Comparison of ENCODE assay signal across 37 cellular contexts in genomic region chr19:31083122-31083521, GRCh38.
"Had no signal": no experiment of that assay in that cellular context is flagged by ENCODE, and none has a peak within 500 bp of the region (broad histone marks: within the 10 kb centered on the region; RNA-seq: fewer than 3 reads in every experiment).

No MANE protein-coding gene starts in this region.

- DNase-seq: activated B cell treated with CpG ODN at 0.5 μM for 24 hours; activated CD4-positive, alpha-beta memory T cell treated with anti-CD3 and anti-CD28 coated beads for 36 hours; activated CD4-positive, alpha-beta T cell treated with anti-CD3 and anti-CD28 coated beads for 4 hours; activated CD4-positive, alpha-beta T cell treated with anti-CD3 and anti-CD28 coated beads, Interleukin-2, amount 10 ng/mL, durations not matched to agents 24 days and 14 days; activated CD4-positive, alpha-beta T cell treated with anti-CD3 and anti-CD28 coated beads, Interleukin-2, amount 50 U/mL, for 1 hour; activated CD4-positive, alpha-beta T cell treated with anti-CD3 and anti-CD28 coated beads, Interleukin-2, amount 50 U/mL, for 4 hours; activated CD4-positive, CD25-positive, alpha-beta regulatory T cell treated with anti-CD3 and anti-CD28 coated beads, Interleukin-2, amount 50 U/mL, for 72 hours; activated CD8-positive, alpha-beta memory T cell treated with anti-CD3 and anti-CD28 coated beads, Interleukin-2, amount 50 U/mL, for 4 hours; activated CD8-positive, alpha-beta T cell treated with anti-CD3 and anti-CD28 coated beads for 36 hours; activated effector memory CD4-positive, alpha-beta T cell treated with anti-CD3 and anti-CD28 coated beads, Interleukin-2, amount 50 U/mL, for 16 hours; activated gamma-delta T cell treated with Interleukin-2 at 50 U/mL for 16 hours; activated naive CD4-positive, alpha-beta T cell; activated naive CD4-positive, alpha-beta T cell treated with anti-CD3 and anti-CD28 coated beads for 36 hours; activated naive CD4-positive, alpha-beta T cell treated with anti-CD3 and anti-CD28 coated beads, Interleukin-2, amount 50 U/mL, for 16 hours; activated naive CD8-positive, alpha-beta T cell treated with anti-CD3 and anti-CD28 coated beads for 36 hours; activated T-cell treated with anti-CD3 and anti-CD28 coated beads for 4 hours; activated T-cell treated with anti-CD3 and anti-CD28 coated beads, Interleukin-2, amount 50 U/mL, for 1 hour; activated T-cell treated with anti-CD3 and anti-CD28 coated beads, Interleukin-2, amount 50 U/mL, for 4 hours; activated T-cell treated with anti-CD3 and anti-CD28 coated beads, Interleukin-2, amount 50 U/mL, for 72 hours; adrenal gland; amniotic stem cell; aorta; body of pancreas; brain microvascular endothelial cell; caudate nucleus; cerebellar nuclear complex; T-helper 1 cell; T-helper 2 cell; T-helper 9 cell had no signal

- H3K27me3 ChIP-seq: adrenal gland, body of pancreas, brain microvascular endothelial cell, breast epithelium had no signal

- H3K36me3 ChIP-seq: adrenal gland, brain microvascular endothelial cell, breast epithelium had no signal

- H3K9me3 ChIP-seq: adrenal gland, body of pancreas, breast epithelium had no signal

- H3K4me1 ChIP-seq: adrenal gland, body of pancreas, breast epithelium had no signal

- H3K27me3 Mint-ChIP-seq: activated B cell treated with CpG ODN at 0.5 μM for 24 hours had no signal

- H3K4me1 Mint-ChIP-seq: activated B cell treated with CpG ODN at 0.5 μM for 24 hours; activated CD4-positive, alpha-beta T cell treated with anti-CD3 and anti-CD28 coated beads, Interleukin-2, amount 10 ng/mL, durations not matched to agents 24 days and 14 days; activated naive CD8-positive, alpha-beta T cell treated with anti-CD3 and anti-CD28 coated beads for 36 hours; activated T-helper 17 cell treated with anti-CD3 and anti-CD28 coated beads, Interleukin-2, amount 50 U/mL, for 72 hours; central memory CD8-positive, alpha-beta T cell had no signal

- H3K27ac Mint-ChIP-seq: activated B cell treated with CpG ODN at 0.5 μM for 24 hours; activated CD4-positive, alpha-beta memory T cell treated with anti-CD3 and anti-CD28 coated beads for 36 hours; activated CD4-positive, alpha-beta T cell treated with anti-CD3 and anti-CD28 coated beads, Interleukin-2, amount 10 ng/mL, durations not matched to agents 24 days and 14 days; activated CD8-positive, alpha-beta T cell treated with anti-CD3 and anti-CD28 coated beads for 36 hours; activated naive CD4-positive, alpha-beta T cell treated with anti-CD3 and anti-CD28 coated beads for 36 hours; activated naive CD4-positive, alpha-beta T cell treated with anti-CD3 and anti-CD28 coated beads, Interleukin-2, amount 50 U/mL, for 72 hours; activated naive CD8-positive, alpha-beta T cell treated with anti-CD3 and anti-CD28 coated beads for 36 hours; activated T-cell treated with anti-CD3 and anti-CD28 coated beads, Interleukin-2, amount 50 U/mL, for 72 hours; activated T-helper 1 cell treated with anti-CD3 and anti-CD28 coated beads, Interleukin-12 subunit alpha, Interleukin-12 subunit beta, Interleukin-2, Interleukin-4 antibody, amounts not matched to agents 30 ng/mL and 10 ng/mL and 1 ng/mL, durations not matched to agents 14 hours and 24 hours and 36 hours; activated T-helper 17 cell treated with anti-CD3 and anti-CD28 coated beads, Interleukin-2, amount 50 U/mL, for 72 hours; T-helper 1 cell treated with Interleukin-12 subunit alpha and Interleukin-12 subunit beta and Interleukin-4 antibody, amounts not matched to agents 30 μg/mL and 1 μg/mL, for 36 hours; T-helper 2 cell treated with Interferon-gamma antibody and Interleukin-4, amounts not matched to agents 5 μg/mL and 100 μg/mL, for 36 hours had no signal

- H3K36me3 Mint-ChIP-seq: activated CD4-positive, alpha-beta memory T cell treated with anti-CD3 and anti-CD28 coated beads for 36 hours; activated naive CD4-positive, alpha-beta T cell treated with anti-CD3 and anti-CD28 coated beads, Interleukin-2, amount 50 U/mL, for 72 hours; activated naive CD8-positive, alpha-beta T cell treated with anti-CD3 and anti-CD28 coated beads for 36 hours had no signal

- H3K4me3 Mint-ChIP-seq: activated B cell treated with CpG ODN at 0.5 μM for 24 hours; activated CD4-positive, alpha-beta memory T cell treated with anti-CD3 and anti-CD28 coated beads for 36 hours; activated CD4-positive, alpha-beta T cell treated with anti-CD3 and anti-CD28 coated beads, Interleukin-2, amount 10 ng/mL, durations not matched to agents 24 days and 14 days; activated CD8-positive, alpha-beta T cell treated with anti-CD3 and anti-CD28 coated beads for 36 hours; activated naive CD4-positive, alpha-beta T cell treated with anti-CD3 and anti-CD28 coated beads for 36 hours; activated naive CD8-positive, alpha-beta T cell treated with anti-CD3 and anti-CD28 coated beads for 36 hours; activated T-cell treated with anti-CD3 and anti-CD28 coated beads, Interleukin-2, amount 50 U/mL, for 4 hours; activated T-cell treated with anti-CD3 and anti-CD28 coated beads, Interleukin-2, amount 50 U/mL, for 72 hours; activated T-helper 1 cell treated with anti-CD3 and anti-CD28 coated beads, Interleukin-12 subunit alpha, Interleukin-12 subunit beta, Interleukin-2, Interleukin-4 antibody, amounts not matched to agents 30 ng/mL and 10 ng/mL and 1 ng/mL, durations not matched to agents 14 hours and 24 hours and 36 hours; activated T-helper 17 cell treated with anti-CD3 and anti-CD28 coated beads, Interleukin-2, amount 50 U/mL, for 72 hours; central memory CD8-positive, alpha-beta T cell; T-helper 1 cell treated with Interleukin-12 subunit alpha and Interleukin-12 subunit beta and Interleukin-4 antibody, amounts not matched to agents 30 μg/mL and 1 μg/mL, for 36 hours; T-helper 2 cell treated with Interferon-gamma antibody and Interleukin-4, amounts not matched to agents 5 μg/mL and 100 μg/mL, for 36 hours had no signal

- H3K9me3 Mint-ChIP-seq: activated CD4-positive, alpha-beta memory T cell treated with anti-CD3 and anti-CD28 coated beads for 36 hours; activated CD4-positive, alpha-beta T cell treated with anti-CD3 and anti-CD28 coated beads, Interleukin-2, amount 10 ng/mL, durations not matched to agents 24 days and 14 days; activated CD8-positive, alpha-beta T cell treated with anti-CD3 and anti-CD28 coated beads for 36 hours; activated naive CD4-positive, alpha-beta T cell treated with anti-CD3 and anti-CD28 coated beads for 36 hours; activated T-cell treated with anti-CD3 and anti-CD28 coated beads, Interleukin-2, amount 50 U/mL, for 4 hours; activated T-helper 1 cell treated with anti-CD3 and anti-CD28 coated beads, Interleukin-12 subunit alpha, Interleukin-12 subunit beta, Interleukin-2, Interleukin-4 antibody, amounts not matched to agents 30 ng/mL and 10 ng/mL and 1 ng/mL, durations not matched to agents 14 hours and 24 hours and 36 hours; activated T-helper 17 cell treated with anti-CD3 and anti-CD28 coated beads, Interleukin-2, amount 50 U/mL, for 72 hours; central memory CD8-positive, alpha-beta T cell; T-helper 1 cell treated with Interleukin-12 subunit alpha and Interleukin-12 subunit beta and Interleukin-4 antibody, amounts not matched to agents 30 μg/mL and 1 μg/mL, for 36 hours; T-helper 2 cell treated with Interferon-gamma antibody and Interleukin-4, amounts not matched to agents 5 μg/mL and 100 μg/mL, for 36 hours had no signal

- H3K4me3 ChIP-seq: adrenal gland, body of pancreas, breast epithelium had no signal

- H3K27ac ChIP-seq: adrenal gland, body of pancreas, brain microvascular endothelial cell, breast epithelium, VCaP had no signal
